Comparison of ENCODE assay signal across 1 cellular context in the genomic region with DNA sequence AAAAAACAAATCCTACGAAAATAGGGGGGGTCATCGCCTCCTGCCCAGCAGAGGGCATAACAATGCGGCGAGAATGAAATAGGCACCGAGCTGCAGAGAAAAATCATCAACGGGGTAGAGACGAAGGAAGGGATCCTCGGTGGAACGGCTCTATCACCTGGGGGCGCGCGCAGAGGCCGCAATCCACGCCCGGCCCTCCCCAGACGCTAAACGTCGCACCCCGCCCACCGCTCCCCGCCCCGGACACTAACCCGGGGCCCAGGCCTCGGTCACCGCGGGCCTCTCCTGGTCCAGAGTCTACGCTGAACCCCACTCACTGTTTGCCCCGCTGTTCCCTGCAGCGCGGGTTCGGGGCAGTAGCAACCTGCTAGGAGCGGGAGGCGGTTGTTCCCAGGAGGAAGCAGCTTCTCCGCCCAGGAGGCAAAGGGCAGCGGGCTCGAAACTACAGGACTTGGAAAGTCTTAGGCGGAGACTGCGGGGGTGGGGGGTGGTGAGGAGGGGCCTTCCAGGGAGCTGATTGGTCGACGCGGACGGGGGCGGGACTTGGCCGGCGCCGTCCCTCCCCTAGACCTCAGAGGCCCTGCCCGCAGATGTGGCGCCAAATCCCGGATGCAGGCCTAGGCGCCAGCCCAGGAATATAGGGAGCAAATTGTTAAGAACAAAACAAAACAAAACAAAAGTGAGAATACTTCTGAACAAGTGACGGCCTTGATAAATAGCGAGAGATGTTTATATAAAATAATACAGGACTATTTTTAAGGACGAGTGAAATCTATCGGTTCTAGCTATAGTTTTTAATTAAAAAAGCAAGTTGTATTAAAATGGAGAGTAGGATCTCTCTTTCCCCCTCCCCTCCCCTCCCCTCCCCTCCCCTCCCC.
A peak's percentile ranks its signal among the peaks of the same experiment; 100 is the strongest.
TF ChIP-seq lines count a peak whose summit lies in the region.

A gene with protein sequence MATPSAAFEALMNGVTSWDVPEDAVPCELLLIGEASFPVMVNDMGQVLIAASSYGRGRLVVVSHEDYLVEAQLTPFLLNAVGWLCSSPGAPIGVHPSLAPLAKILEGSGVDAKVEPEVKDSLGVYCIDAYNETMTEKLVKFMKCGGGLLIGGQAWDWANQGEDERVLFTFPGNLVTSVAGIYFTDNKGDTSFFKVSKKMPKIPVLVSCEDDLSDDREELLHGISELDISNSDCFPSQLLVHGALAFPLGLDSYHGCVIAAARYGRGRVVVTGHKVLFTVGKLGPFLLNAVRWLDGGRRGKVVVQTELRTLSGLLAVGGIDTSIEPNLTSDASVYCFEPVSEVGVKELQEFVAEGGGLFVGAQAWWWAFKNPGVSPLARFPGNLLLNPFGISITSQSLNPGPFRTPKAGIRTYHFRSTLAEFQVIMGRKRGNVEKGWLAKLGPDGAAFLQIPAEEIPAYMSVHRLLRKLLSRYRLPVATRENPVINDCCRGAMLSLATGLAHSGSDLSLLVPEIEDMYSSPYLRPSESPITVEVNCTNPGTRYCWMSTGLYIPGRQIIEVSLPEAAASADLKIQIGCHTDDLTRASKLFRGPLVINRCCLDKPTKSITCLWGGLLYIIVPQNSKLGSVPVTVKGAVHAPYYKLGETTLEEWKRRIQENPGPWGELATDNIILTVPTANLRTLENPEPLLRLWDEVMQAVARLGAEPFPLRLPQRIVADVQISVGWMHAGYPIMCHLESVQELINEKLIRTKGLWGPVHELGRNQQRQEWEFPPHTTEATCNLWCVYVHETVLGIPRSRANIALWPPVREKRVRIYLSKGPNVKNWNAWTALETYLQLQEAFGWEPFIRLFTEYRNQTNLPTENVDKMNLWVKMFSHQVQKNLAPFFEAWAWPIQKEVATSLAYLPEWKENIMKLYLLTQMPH (minus strand): TSS at position 467 of the 878 bp plus-strand sequence. CDS start 25,568 bp downstream, outside the sequence.

TF ChIP-seq in K562, 482 proteins besides CTCF, POLR2A, EP300 and RAD21 (continued from another document and continues in another):
- TF ChIP-seq, protein P1, sequence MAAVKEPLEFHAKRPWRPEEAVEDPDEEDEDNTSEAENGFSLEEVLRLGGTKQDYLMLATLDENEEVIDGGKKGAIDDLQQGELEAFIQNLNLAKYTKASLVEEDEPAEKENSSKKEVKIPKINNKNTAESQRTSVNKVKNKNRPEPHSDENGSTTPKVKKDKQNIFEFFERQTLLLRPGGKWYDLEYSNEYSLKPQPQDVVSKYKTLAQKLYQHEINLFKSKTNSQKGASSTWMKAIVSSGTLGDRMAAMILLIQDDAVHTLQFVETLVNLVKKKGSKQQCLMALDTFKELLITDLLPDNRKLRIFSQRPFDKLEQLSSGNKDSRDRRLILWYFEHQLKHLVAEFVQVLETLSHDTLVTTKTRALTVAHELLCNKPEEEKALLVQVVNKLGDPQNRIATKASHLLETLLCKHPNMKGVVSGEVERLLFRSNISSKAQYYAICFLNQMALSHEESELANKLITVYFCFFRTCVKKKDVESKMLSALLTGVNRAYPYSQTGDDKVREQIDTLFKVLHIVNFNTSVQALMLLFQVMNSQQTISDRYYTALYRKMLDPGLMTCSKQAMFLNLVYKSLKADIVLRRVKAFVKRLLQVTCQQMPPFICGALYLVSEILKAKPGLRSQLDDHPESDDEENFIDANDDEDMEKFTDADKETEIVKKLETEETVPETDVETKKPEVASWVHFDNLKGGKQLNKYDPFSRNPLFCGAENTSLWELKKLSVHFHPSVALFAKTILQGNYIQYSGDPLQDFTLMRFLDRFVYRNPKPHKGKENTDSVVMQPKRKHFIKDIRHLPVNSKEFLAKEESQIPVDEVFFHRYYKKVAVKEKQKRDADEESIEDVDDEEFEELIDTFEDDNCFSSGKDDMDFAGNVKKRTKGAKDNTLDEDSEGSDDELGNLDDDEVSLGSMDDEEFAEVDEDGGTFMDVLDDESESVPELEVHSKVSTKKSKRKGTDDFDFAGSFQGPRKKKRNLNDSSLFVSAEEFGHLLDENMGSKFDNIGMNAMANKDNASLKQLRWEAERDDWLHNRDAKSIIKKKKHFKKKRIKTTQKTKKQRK (IDR thresholded peaks at IDR 0.05; ENCODE audit: borderline replicate concordance, low read depth, low read length): no peak
- no peak for TF ChIP-seq ZKSCAN1 (IDR thresholded peaks at IDR 0.05; ENCODE audit: low read depth, low read length)
- peak; percentile 10 to 56; a peak in 2 of 4 replicates for TF ChIP-seq SIN3A (IDR thresholded peaks at IDR 0.05; ENCODE audit: borderline replicate concordance in 2 of 2, control insufficient read depth in 1 of 2, low read depth in 2 of 2, low read length in 2 of 2)
- no peak for TF ChIP-seq ZNF445 (CRISPR knock-in tag; IDR thresholded peaks at IDR 0.05; ENCODE audit: low read depth)
- TF ChIP-seq ZNF133 (CRISPR knock-in tag; IDR thresholded peaks at IDR 0.05): peak; percentile 49; the same call in 1 of the 2 replicates
- TF ChIP-seq ZNF121 (CRISPR knock-in tag; conservative IDR thresholded peaks at IDR 0.05): no peak
- TF ChIP-seq, protein P2, sequence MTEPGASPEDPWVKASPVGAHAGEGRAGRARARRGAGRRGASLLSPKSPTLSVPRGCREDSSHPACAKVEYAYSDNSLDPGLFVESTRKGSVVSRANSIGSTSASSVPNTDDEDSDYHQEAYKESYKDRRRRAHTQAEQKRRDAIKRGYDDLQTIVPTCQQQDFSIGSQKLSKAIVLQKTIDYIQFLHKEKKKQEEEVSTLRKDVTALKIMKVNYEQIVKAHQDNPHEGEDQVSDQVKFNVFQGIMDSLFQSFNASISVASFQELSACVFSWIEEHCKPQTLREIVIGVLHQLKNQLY (CRISPR knock-in tag; conservative IDR thresholded peaks at IDR 0.05): no peak
- TF ChIP-seq, protein P3, sequence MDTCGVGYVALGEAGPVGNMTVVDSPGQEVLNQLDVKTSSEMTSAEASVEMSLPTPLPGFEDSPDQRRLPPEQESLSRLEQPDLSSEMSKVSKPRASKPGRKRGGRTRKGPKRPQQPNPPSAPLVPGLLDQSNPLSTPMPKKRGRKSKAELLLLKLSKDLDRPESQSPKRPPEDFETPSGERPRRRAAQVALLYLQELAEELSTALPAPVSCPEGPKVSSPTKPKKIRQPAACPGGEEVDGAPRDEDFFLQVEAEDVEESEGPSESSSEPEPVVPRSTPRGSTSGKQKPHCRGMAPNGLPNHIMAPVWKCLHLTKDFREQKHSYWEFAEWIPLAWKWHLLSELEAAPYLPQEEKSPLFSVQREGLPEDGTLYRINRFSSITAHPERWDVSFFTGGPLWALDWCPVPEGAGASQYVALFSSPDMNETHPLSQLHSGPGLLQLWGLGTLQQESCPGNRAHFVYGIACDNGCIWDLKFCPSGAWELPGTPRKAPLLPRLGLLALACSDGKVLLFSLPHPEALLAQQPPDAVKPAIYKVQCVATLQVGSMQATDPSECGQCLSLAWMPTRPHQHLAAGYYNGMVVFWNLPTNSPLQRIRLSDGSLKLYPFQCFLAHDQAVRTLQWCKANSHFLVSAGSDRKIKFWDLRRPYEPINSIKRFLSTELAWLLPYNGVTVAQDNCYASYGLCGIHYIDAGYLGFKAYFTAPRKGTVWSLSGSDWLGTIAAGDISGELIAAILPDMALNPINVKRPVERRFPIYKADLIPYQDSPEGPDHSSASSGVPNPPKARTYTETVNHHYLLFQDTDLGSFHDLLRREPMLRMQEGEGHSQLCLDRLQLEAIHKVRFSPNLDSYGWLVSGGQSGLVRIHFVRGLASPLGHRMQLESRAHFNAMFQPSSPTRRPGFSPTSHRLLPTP (IDR thresholded peaks at IDR 0.05; ENCODE audit: borderline replicate concordance, extremely low read depth, insufficient read length): no peak
- no peak for TF ChIP-seq ZNF134 (CRISPR knock-in tag; conservative IDR thresholded peaks at IDR 0.05)
- TF ChIP-seq MAFK (IDR thresholded peaks at IDR 0.05; ENCODE audit: low read length): no peak
- no peak for TF ChIP-seq ZNF644 (tag; IDR thresholded peaks at IDR 0.05; ENCODE audit: low read depth)
- TF ChIP-seq PHF8 (IDR thresholded peaks at IDR 0.05; ENCODE audit: borderline replicate concordance, low read length): peak; percentile 100
- no peak for TF ChIP-seq FOXM1 (IDR thresholded peaks at IDR 0.05; ENCODE audit: low read depth)
- peak; percentile 94 for TF ChIP-seq FOXM1 (CRISPR knock-in tag; IDR thresholded peaks at IDR 0.05; ENCODE audit: low read depth)
- no peak for TF ChIP-seq ZNF224 (CRISPR knock-in tag; IDR thresholded peaks at IDR 0.05)
- TF ChIP-seq MBD2 (IDR thresholded peaks at IDR 0.05; ENCODE audit: borderline replicate concordance, low read depth): peak; percentile 79; the same call in 1 of the 2 replicates
- TF ChIP-seq ZFP36 (IDR thresholded peaks at IDR 0.05; ENCODE audit: low read depth, low read length, partially characterized antibody): no peak
- TF ChIP-seq, protein P4, sequence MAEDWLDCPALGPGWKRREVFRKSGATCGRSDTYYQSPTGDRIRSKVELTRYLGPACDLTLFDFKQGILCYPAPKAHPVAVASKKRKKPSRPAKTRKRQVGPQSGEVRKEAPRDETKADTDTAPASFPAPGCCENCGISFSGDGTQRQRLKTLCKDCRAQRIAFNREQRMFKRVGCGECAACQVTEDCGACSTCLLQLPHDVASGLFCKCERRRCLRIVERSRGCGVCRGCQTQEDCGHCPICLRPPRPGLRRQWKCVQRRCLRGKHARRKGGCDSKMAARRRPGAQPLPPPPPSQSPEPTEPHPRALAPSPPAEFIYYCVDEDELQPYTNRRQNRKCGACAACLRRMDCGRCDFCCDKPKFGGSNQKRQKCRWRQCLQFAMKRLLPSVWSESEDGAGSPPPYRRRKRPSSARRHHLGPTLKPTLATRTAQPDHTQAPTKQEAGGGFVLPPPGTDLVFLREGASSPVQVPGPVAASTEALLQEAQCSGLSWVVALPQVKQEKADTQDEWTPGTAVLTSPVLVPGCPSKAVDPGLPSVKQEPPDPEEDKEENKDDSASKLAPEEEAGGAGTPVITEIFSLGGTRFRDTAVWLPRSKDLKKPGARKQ (CRISPR knock-in tag; IDR thresholded peaks at IDR 0.05): no peak
- peak; percentile 87; the same call in 1 of the 2 replicates for TF ChIP-seq MTA3 (IDR thresholded peaks at IDR 0.05; ENCODE audit: borderline replicate concordance)
- TF ChIP-seq, protein P5, sequence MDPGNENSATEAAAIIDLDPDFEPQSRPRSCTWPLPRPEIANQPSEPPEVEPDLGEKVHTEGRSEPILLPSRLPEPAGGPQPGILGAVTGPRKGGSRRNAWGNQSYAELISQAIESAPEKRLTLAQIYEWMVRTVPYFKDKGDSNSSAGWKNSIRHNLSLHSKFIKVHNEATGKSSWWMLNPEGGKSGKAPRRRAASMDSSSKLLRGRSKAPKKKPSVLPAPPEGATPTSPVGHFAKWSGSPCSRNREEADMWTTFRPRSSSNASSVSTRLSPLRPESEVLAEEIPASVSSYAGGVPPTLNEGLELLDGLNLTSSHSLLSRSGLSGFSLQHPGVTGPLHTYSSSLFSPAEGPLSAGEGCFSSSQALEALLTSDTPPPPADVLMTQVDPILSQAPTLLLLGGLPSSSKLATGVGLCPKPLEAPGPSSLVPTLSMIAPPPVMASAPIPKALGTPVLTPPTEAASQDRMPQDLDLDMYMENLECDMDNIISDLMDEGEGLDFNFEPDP (CRISPR knock-in tag; IDR thresholded peaks at IDR 0.05): peak; percentile 84; the same call in 1 of the 2 replicates
- TF ChIP-seq ATF7 (IDR thresholded peaks at IDR 0.05): peak; percentile 79
- TF ChIP-seq, protein P6, sequence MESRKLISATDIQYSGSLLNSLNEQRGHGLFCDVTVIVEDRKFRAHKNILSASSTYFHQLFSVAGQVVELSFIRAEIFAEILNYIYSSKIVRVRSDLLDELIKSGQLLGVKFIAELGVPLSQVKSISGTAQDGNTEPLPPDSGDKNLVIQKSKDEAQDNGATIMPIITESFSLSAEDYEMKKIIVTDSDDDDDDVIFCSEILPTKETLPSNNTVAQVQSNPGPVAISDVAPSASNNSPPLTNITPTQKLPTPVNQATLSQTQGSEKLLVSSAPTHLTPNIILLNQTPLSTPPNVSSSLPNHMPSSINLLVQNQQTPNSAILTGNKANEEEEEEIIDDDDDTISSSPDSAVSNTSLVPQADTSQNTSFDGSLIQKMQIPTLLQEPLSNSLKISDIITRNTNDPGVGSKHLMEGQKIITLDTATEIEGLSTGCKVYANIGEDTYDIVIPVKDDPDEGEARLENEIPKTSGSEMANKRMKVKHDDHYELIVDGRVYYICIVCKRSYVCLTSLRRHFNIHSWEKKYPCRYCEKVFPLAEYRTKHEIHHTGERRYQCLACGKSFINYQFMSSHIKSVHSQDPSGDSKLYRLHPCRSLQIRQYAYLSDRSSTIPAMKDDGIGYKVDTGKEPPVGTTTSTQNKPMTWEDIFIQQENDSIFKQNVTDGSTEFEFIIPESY (CRISPR knock-in tag; IDR thresholded peaks at IDR 0.05): peak; percentile 82
- TF ChIP-seq PTBP1 (IDR thresholded peaks at IDR 0.05; ENCODE audit: low read depth, low read length): no peak
- TF ChIP-seq, protein P7, sequence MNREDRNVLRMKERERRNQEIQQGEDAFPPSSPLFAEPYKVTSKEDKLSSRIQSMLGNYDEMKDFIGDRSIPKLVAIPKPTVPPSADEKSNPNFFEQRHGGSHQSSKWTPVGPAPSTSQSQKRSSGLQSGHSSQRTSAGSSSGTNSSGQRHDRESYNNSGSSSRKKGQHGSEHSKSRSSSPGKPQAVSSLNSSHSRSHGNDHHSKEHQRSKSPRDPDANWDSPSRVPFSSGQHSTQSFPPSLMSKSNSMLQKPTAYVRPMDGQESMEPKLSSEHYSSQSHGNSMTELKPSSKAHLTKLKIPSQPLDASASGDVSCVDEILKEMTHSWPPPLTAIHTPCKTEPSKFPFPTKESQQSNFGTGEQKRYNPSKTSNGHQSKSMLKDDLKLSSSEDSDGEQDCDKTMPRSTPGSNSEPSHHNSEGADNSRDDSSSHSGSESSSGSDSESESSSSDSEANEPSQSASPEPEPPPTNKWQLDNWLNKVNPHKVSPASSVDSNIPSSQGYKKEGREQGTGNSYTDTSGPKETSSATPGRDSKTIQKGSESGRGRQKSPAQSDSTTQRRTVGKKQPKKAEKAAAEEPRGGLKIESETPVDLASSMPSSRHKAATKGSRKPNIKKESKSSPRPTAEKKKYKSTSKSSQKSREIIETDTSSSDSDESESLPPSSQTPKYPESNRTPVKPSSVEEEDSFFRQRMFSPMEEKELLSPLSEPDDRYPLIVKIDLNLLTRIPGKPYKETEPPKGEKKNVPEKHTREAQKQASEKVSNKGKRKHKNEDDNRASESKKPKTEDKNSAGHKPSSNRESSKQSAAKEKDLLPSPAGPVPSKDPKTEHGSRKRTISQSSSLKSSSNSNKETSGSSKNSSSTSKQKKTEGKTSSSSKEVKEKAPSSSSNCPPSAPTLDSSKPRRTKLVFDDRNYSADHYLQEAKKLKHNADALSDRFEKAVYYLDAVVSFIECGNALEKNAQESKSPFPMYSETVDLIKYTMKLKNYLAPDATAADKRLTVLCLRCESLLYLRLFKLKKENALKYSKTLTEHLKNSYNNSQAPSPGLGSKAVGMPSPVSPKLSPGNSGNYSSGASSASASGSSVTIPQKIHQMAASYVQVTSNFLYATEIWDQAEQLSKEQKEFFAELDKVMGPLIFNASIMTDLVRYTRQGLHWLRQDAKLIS (CRISPR knock-in tag; IDR thresholded peaks at IDR 0.05): peak; percentile 96
- TF ChIP-seq, protein P8, sequence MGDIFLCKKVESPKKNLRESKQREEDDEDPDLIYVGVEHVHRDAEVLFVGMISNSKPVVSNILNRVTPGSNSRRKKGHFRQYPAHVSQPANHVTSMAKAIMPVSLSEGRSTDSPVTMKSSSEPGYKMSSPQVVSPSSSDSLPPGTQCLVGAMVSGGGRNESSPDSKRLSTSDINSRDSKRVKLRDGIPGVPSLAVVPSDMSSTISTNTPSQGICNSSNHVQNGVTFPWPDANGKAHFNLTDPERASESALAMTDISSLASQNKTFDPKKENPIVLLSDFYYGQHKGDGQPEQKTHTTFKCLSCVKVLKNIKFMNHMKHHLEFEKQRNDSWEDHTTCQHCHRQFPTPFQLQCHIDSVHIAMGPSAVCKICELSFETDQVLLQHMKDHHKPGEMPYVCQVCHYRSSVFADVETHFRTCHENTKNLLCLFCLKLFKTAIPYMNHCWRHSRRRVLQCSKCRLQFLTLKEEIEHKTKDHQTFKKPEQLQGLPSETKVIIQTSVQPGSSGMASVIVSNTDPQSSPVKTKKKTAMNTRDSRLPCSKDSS (IDR thresholded peaks at IDR 0.05; ENCODE audit: low read depth, partially characterized antibody): no peak
- TF ChIP-seq TSC22D4 (tag; IDR thresholded peaks at IDR 0.05): no peak
- TF ChIP-seq NR1H2 (CRISPR knock-in tag; IDR thresholded peaks at IDR 0.05): no peak
- TF ChIP-seq ZNF79 (CRISPR knock-in tag; IDR thresholded peaks at IDR 0.05; ENCODE audit: low read depth): no peak
- no peak for TF ChIP-seq ZC3H4 (CRISPR knock-in tag; IDR thresholded peaks at IDR 0.05; ENCODE audit: borderline replicate concordance)
